ENCODE assay signal across 8 cellular contexts in genomic region chr14:67240168-67240932, GRCh38. TPM values are rescaled to one million over a fixed set of nuclear protein-coding genes. Genes with fewer than 3 reads are reported as not detected.
DNase-seq lines count a peak whose midpoint lies in the region; ATAC-seq and TF ChIP-seq lines count a peak whose summit lies in the region.

No MANE protein-coding gene starts in this region.

- H3K36me3 ChIP-seq in HEK293 (ENCODE audit: control insufficient read depth in 2 of 2, insufficient read depth in 1 of 2, low read length in 2 of 2) (no peaks in the 10 kb centered on the region), tibial nerve (no peaks in the 10 kb centered on the region)

- peaks cover 8 to 23% (median 16%) of the 10 kb centered on the region in 3 donors for H3K4me1 Mint-ChIP-seq in naive B cell

- no peak for TF ChIP-seq EP300 in tibial nerve (IDR thresholded peaks at IDR 0.05)

- ATAC-seq in naive B cell (ENCODE audit: low read depth in 2 of 2), result no peak

- no peaks in the 10 kb centered on the region for H3K27me3 Mint-ChIP-seq in naive B cell

- no peaks in the 10 kb centered on the region for H3K9me3 ChIP-seq in HEK293 (ENCODE audit: control insufficient read depth, insufficient read depth, low read depth, low read length)
- no peaks in the 10 kb centered on the region for H3K9me3 ChIP-seq in tibial nerve

- no peak for TF ChIP-seq CTCF in GM12864 (IDR thresholded peaks at IDR 0.05; ENCODE audit: low read depth, low read length, missing control alignments)
- no peak for TF ChIP-seq CTCF in HEK293 (tag by site-specific recombination; IDR thresholded peaks at IDR 0.05)
- TF ChIP-seq CTCF in fibroblast of mammary gland (conservative IDR thresholded peaks at IDR 0.05; ENCODE audit: control insufficient read depth, insufficient read depth, low read depth, low read length), result no peak
- no peak for TF ChIP-seq CTCF in tibial nerve (IDR thresholded peaks at IDR 0.05)

- H3K27ac ChIP-seq in HEK293 (ENCODE audit: extremely low read depth, low read depth, low read length) (peak overlapping the region; percentile 100), tibial nerve (peak overlapping the region in 3 of 4 donors; percentile 96 to 100 (median 99))

- peak overlapping the region; percentile 85 to 97 (median 94) for H3K4me3 Mint-ChIP-seq in naive B cell

- no peak for DNase-seq in GM12864 (ENCODE audit: low read depth)
- DNase-seq in NCI-H2107 treated with DMSO at 0.1 percent for 48 hours (lab: John Stamatoyannopoulos, UW; ENCODE audit: unreplicated experiment), result peak; percentile 52
- DNase-seq in activated T-cell treated with anti-CD3 and anti-CD28 coated beads for 48 hours (ENCODE audit: low read depth), result peak; percentile 17
- peak; percentile 7 for DNase-seq in fibroblast of mammary gland (ENCODE audit: low read depth)
- no peak for DNase-seq in naive B cell
- DNase-seq in tibial nerve (ENCODE audit: low spot score in 2 of 2), result peak in 1 of 2 donors; percentile 25
- DNase-seq in pons (ENCODE audit: low spot score), result no peak

- no peaks in the 10 kb centered on the region; the same call in 1 of the 2 replicates for H3K4me1 ChIP-seq in HEK293 (ENCODE audit: control insufficient read depth, insufficient read depth, low read length)
- H3K4me1 ChIP-seq in tibial nerve, result peaks cover 0 to 28% (median 0%) of the 10 kb centered on the region in 4 donors

- H3K9me3 Mint-ChIP-seq in naive B cell, result no peaks in the 10 kb centered on the region

- H3K27me3 ChIP-seq in tibial nerve, result no peaks in the 10 kb centered on the region

- no peak for TF ChIP-seq POLR2A in tibial nerve (IDR thresholded peaks at IDR 0.05)

- CTCF ChIA-PET in HEK293 (lab: Yijun Ruan, JAX), result no interaction called here

- H3K4me3 ChIP-seq in GM12864 (ENCODE audit: low read depth, low read length) (peak overlapping the region; percentile 69), HEK293 (ENCODE audit: low read depth, low read length) (peak overlapping the region; percentile 97), fibroblast of mammary gland (ENCODE audit: control insufficient read depth, low read depth, low read length) (peak overlapping the region; percentile 79), tibial nerve (peak overlapping the region; percentile 53 to 100 (median 85))

- H3K36me3 Mint-ChIP-seq in naive B cell, result no peaks in the 10 kb centered on the region

- H3K27ac Mint-ChIP-seq in naive B cell, result peak overlapping the region in 3 of 6 donors; percentile 53 to 93 (median 76)

- POLR2A ChIA-PET in HEK293 (lab: Yijun Ruan, JAX), result interaction anchor here (0.9 to 2.4 kb wide), 2 partner anchors 8 to 39 kb away, joined by 3 to 6 read pairs; no protein-coding TSS in a partner anchor

- 13 to 14% methylated on average over 23 of the region's 23 CpGs for WGBS in tibial nerve, 2 donors

TF ChIP-seq in HEK293, 187 proteins besides CTCF, POLR2A, EP300 and RAD21 (continues in another document):
- no peak for TF ChIP-seq ZNF274 (IDR thresholded peaks at IDR 0.05; ENCODE audit: low read length)
- TF ChIP-seq ZNF274 (tag by site-specific recombination; IDR thresholded peaks at IDR 0.05; ENCODE audit: borderline replicate concordance), result no peak
- TF ChIP-seq ZNF37A (tag by site-specific recombination; IDR thresholded peaks at IDR 0.05), result no peak
- TF ChIP-seq ZNF501 (tag by site-specific recombination; IDR thresholded peaks at IDR 0.05), result no peak
- TF ChIP-seq ZNF843 (tag by site-specific recombination; IDR thresholded peaks at IDR 0.05), result no peak
- TF ChIP-seq ZBTB10 (tag by site-specific recombination; IDR thresholded peaks at IDR 0.05), result no peak
- TF ChIP-seq ZNF558 (tag by site-specific recombination; IDR thresholded peaks at IDR 0.05), result no peak
- TF ChIP-seq ZBTB8A (tag by site-specific recombination; IDR thresholded peaks at IDR 0.05), result peak; percentile 47; the same call in 1 of the 2 replicates
- TF ChIP-seq OSR2 (tag by site-specific recombination; IDR thresholded peaks at IDR 0.05), result no peak
- 0 out of 2 replicates have a peak, but pooled peaks have one; percentile 13 for TF ChIP-seq PATZ1 (tag by site-specific recombination; IDR thresholded peaks at IDR 0.05)
- TF ChIP-seq KLF1 (tag by site-specific recombination; IDR thresholded peaks at IDR 0.05), result no peak
- peak; percentile 15; the same call in 1 of the 2 replicates for TF ChIP-seq SP2 (tag by site-specific recombination; IDR thresholded peaks at IDR 0.05)
- TF ChIP-seq ZNF610 (tag by site-specific recombination; IDR thresholded peaks at IDR 0.05; ENCODE audit: borderline replicate concordance), result no peak
- TF ChIP-seq ZNF223 (tag by site-specific recombination; IDR thresholded peaks at IDR 0.05), result no peak
- peak; percentile 58; the same call in 1 of the 2 replicates for TF ChIP-seq ZNF335 (tag by site-specific recombination; conservative IDR thresholded peaks at IDR 0.05)
- TF ChIP-seq ZNF324 (tag by site-specific recombination; IDR thresholded peaks at IDR 0.05), result 0 out of 2 replicates have a peak, but pooled peaks have one; percentile 16
- peak; percentile 6; the same call in 1 of the 2 replicates for TF ChIP-seq ZNF423 (tag by site-specific recombination; IDR thresholded peaks at IDR 0.05)
- TF ChIP-seq ZNF121 (tag by site-specific recombination; IDR thresholded peaks at IDR 0.05), result no peak
- 0 out of 2 replicates have a peak, but pooled peaks have one; percentile 13 for TF ChIP-seq ZEB2 (tag by site-specific recombination; IDR thresholded peaks at IDR 0.05)
- no peak for TF ChIP-seq ZNF514 (tag by site-specific recombination; IDR thresholded peaks at IDR 0.05)
- no peak for TF ChIP-seq ZNF398 (tag by site-specific recombination; IDR thresholded peaks at IDR 0.05)
- no peak for TF ChIP-seq ZNF768 (tag by site-specific recombination; IDR thresholded peaks at IDR 0.05)
- TF ChIP-seq ZNF473 (tag by site-specific recombination; IDR thresholded peaks at IDR 0.05), result no peak
- TF ChIP-seq ZBTB17 (tag by site-specific recombination; IDR thresholded peaks at IDR 0.05), result peak; percentile 55
- TF ChIP-seq ZNF140 (tag by site-specific recombination; IDR thresholded peaks at IDR 0.05), result no peak
- no peak for TF ChIP-seq ZNF266 (tag by site-specific recombination; IDR thresholded peaks at IDR 0.05; ENCODE audit: low read depth)
- no peak for TF ChIP-seq SP3 (tag by site-specific recombination; IDR thresholded peaks at IDR 0.05)
- no peak for TF ChIP-seq ZNF214 (tag by site-specific recombination; IDR thresholded peaks at IDR 0.05; ENCODE audit: borderline replicate concordance)
- no peak for TF ChIP-seq KLF10 (tag by site-specific recombination; IDR thresholded peaks at IDR 0.05)

RNA-seq across cellular contexts. Expression of gene PALS1, which starts 0.9 kb away (rescaled TPM):
- 1 to 10 TPM; 2.3 to 3.8 (median 2.9) TPM for polyA plus RNA-seq in naive B cell (ENCODE audit: low read depth in 6 of 6)
- total RNA-seq in tibial nerve, result 10 to 100 TPM; 20.1 to 24.6 (median 22.9) TPM

RNA-seq across cellular contexts. Expression of gene GARIN2, which starts 51.1 kb away (rescaled TPM):
- polyA plus RNA-seq in naive B cell (ENCODE audit: low read depth in 6 of 6), result under 1 TPM in 1 of 6 donors, not detected in 5; 0.20 TPM
- total RNA-seq in tibial nerve, result not detected

Comparison
In these comparisons a context has a peak if more than half of its experiments do, and no peak if none do; other contexts are left out.
1. DNase-seq: peak in NCI-H2107 treated with DMSO at 0.1 percent for 48 hours (single experiment), activated T-cell treated with anti-CD3 and anti-CD28 coated beads for 48 hours (single experiment) and fibroblast of mammary gland (single experiment); none in GM12864 (single experiment), naive B cell (single experiment) and pons (single experiment).
2. Peak in every context shown above with its lines, with median percentiles within 50 percentile points of each other: H3K4me3 ChIP-seq.